Comparison of ENCODE assay signal across 16 cellular contexts in genomic region chr10:79024716-79025112, GRCh38. TPM values are rescaled to one million over a fixed set of nuclear protein-coding genes. Genes with fewer than 3 reads are reported as not detected.
DNase-seq lines count a peak whose midpoint lies in the region; ATAC-seq and TF ChIP-seq lines count a peak whose summit lies in the region.
"Had no signal": no experiment of that assay in that cellular context is flagged by ENCODE, and none has a peak within 500 bp of the region (broad histone marks: within the 10 kb centered on the region; RNA-seq: fewer than 3 reads in every experiment).

No MANE protein-coding gene starts in this region.

- H3K27me3 ChIP-seq in sigmoid colon, result no peaks in the 10 kb centered on the region
- H3K27me3 ChIP-seq: brain microvascular endothelial cell, vagina had no signal

- WGBS in sigmoid colon, 2 donors, result 93 to 95% methylated on average over 4 of the region's 4 CpGs

- no peaks in the 10 kb centered on the region for H3K9me3 ChIP-seq in sigmoid colon
- H3K9me3 ChIP-seq: vagina had no signal

- peak overlapping the region in 3 of 4 donors; percentile 52 to 69 (median 65) for H3K27ac ChIP-seq in sigmoid colon
- H3K27ac ChIP-seq: brain microvascular endothelial cell, vagina, VCaP had no signal

- no peak overlapping the region for H3K4me3 ChIP-seq in sigmoid colon
- H3K4me3 ChIP-seq: lung, vagina had no signal

- no peak for TF ChIP-seq POLR2A in sigmoid colon (IDR thresholded peaks at IDR 0.05)

- ATAC-seq in left lobe of liver, result peak; percentile 30
- ATAC-seq: esophagus mucosa; stimulated activated naive B cell treated with anti-CD40 and anti-IgM and Interleukin-4, amounts not matched to agents 10 μg/mL and 1 μg/mL and 100 μg/mL, for 72 hours had no signal

- H3K36me3 ChIP-seq in sigmoid colon, result no peaks in the 10 kb centered on the region
- H3K36me3 ChIP-seq: brain microvascular endothelial cell, vagina had no signal

- TF ChIP-seq EP300 in sigmoid colon (IDR thresholded peaks at IDR 0.05), result no peak

- DNase-seq in ELF-1 (ENCODE audit: low read depth, low spot score) (peak; percentile 66), SK-N-DZ (ENCODE audit: low spot score) (peak; percentile 63), left lobe of liver (ENCODE audit: low spot score) (no peak), sigmoid colon (no peak), activated gamma-delta T cell (lab: John Stamatoyannopoulos, UW) (no peak), GM20000 (ENCODE audit: low spot score) (no peak)
- DNase-seq in stimulated activated CD4-positive, alpha-beta T cell treated with anti-CD3 and anti-CD28 coated beads, Interleukin-12 subunit alpha, Interleukin-12 subunit beta, amount 100 ng/mL, for 4 hours, result no peak
- DNase-seq: activated CD4-positive, alpha-beta memory T cell treated with anti-CD3 and anti-CD28 coated beads, Interleukin-2, amount 10 ng/mL, durations not matched to agents 7 days and 5 days; brain microvascular endothelial cell; MM.1S; naive B cell; stimulated activated naive B cell treated with anti-CD40 and anti-IgM and Interleukin-4, amounts not matched to agents 10 μg/mL and 1 μg/mL and 100 μg/mL, for 72 hours had no signal

- TF ChIP-seq CTCF in sigmoid colon (IDR thresholded peaks at IDR 0.05) (no peak), GM20000 (IDR thresholded peaks at IDR 0.05; ENCODE audit: extremely low read depth, missing control alignments) (no peak)

- intact Hi-C loops in sigmoid colon (cut with DNase I), result no loop called here

- H3K4me1 ChIP-seq in sigmoid colon, result peaks cover 0 to 29% (median 19%) of the 10 kb centered on the region in 4 donors

RNA-seq across cellular contexts. Expression of gene ZMIZ1, which starts 44.1 kb away (rescaled TPM):
- 59.1 and 66.8 TPM in 2 replicates for polyA plus RNA-seq in SK-N-DZ (2014; cell fraction: cytosol; rRNA removed)
- 30.6 and 71.5 TPM in 2 replicates for polyA plus RNA-seq in SK-N-DZ (2014; cell fraction: nucleus; rRNA removed)
- total RNA-seq in left lobe of liver (15.0 TPM), sigmoid colon (10 to 100 TPM; 26.5 to 49.3 (median 37.5) TPM)
- 10 to 100 TPM; 17.4 to 31.5 (median 25.4) TPM for polyA plus RNA-seq in sigmoid colon

Comparison
In these comparisons a context has a peak if more than half of its experiments do, and no peak if none do; other contexts are left out.
1. DNase-seq: peak in ELF-1 (single experiment) and SK-N-DZ (single experiment); none in left lobe of liver (single experiment), sigmoid colon (single experiment), activated gamma-delta T cell (single experiment), stimulated activated CD4-positive, alpha-beta T cell treated with anti-CD3 and anti-CD28 coated beads, Interleukin-12 subunit alpha, Interleukin-12 subunit beta, amount 100 ng/mL, for 4 hours (single experiment) and GM20000 (single experiment).